ENCODE assay signal across 1 cellular context in genomic region chr5:107289030-107289714, GRCh38.
TF ChIP-seq lines count a peak whose summit lies in the region.

No MANE protein-coding gene starts in this region.

TF ChIP-seq in GM12878, 131 proteins besides CTCF, POLR2A, EP300 and RAD21 (continued from another document and continues in another):
- peak; percentile 95 for TF ChIP-seq CUX1 (IDR thresholded peaks at IDR 0.05; ENCODE audit: insufficient replicate concordance, low read depth, low read length)
- no peak for TF ChIP-seq BCLAF1 (IDR thresholded peaks at IDR 0.05)
- TF ChIP-seq RELA (IDR thresholded peaks at IDR 0.05; ENCODE audit: borderline replicate concordance, partially characterized antibody), result no peak
- no peak for TF ChIP-seq ZNF384 (IDR thresholded peaks at IDR 0.05; ENCODE audit: borderline replicate concordance, low read depth, low read length)
- peak; percentile 71; the same call in 1 of the 2 replicates for TF ChIP-seq SPI1 (IDR thresholded peaks at IDR 0.05; ENCODE audit: borderline replicate concordance, insufficient read depth, low read depth, low read length)
- peak; percentile 93 for TF ChIP-seq IRF4 (IDR thresholded peaks at IDR 0.05; ENCODE audit: low read depth, low read length)
- TF ChIP-seq YY1 (IDR thresholded peaks at IDR 0.05; ENCODE audit: low read depth, low read length), result no peak
- TF ChIP-seq IKZF1 (conservative IDR thresholded peaks at IDR 0.05), result peak; percentile 92
- no peak for TF ChIP-seq TARDBP (IDR thresholded peaks at IDR 0.05; ENCODE audit: borderline replicate concordance)
- TF ChIP-seq HDAC2 (IDR thresholded peaks at IDR 0.05), result no peak
- no peak for TF ChIP-seq ZNF592 (IDR thresholded peaks at IDR 0.05)
- TF ChIP-seq TBL1XR1 (IDR thresholded peaks at IDR 0.05; ENCODE audit: low read depth, low read length), result peak; percentile 88
- peak; percentile 70 for TF ChIP-seq MEF2B (IDR thresholded peaks at IDR 0.05; ENCODE audit: partially characterized antibody, poor library complexity, severe bottlenecking)
- 0 out of 2 replicates have a peak, but pooled peaks have one; percentile 18 for TF ChIP-seq CBX5 (IDR thresholded peaks at IDR 0.05; ENCODE audit: low read depth)
- no peak for TF ChIP-seq ZBTB33 (IDR thresholded peaks at IDR 0.05)
- TF ChIP-seq HDAC6 (IDR thresholded peaks at IDR 0.05; ENCODE audit: unreplicated experiment), result no peak
- peak; percentile 74; the same call in 1 of the 2 replicates for TF ChIP-seq NBN (IDR thresholded peaks at IDR 0.05)
- TF ChIP-seq MYC (IDR thresholded peaks at IDR 0.05; ENCODE audit: insufficient read depth, insufficient read length, insufficient replicate concordance, low read length, severe bottlenecking), result no peak
- 0 out of 2 replicates have a peak, but pooled peaks have one; percentile 13 for TF ChIP-seq TCF12 (IDR thresholded peaks at IDR 0.05; ENCODE audit: low read depth, low read length)
- no peak for TF ChIP-seq ELK1 (IDR thresholded peaks at IDR 0.05; ENCODE audit: low read depth, low read length)
- no peak; the same call in 1 of the 2 replicates for TF ChIP-seq SMC3 (IDR thresholded peaks at IDR 0.05; ENCODE audit: borderline replicate concordance, low read length)
- TF ChIP-seq POU2F2 (IDR thresholded peaks at IDR 0.05; ENCODE audit: borderline replicate concordance, low read depth, low read length), result peak; percentile 76; the same call in 2 of the 3 replicates
- peak; percentile 63; the same call in 1 of the 2 replicates for TF ChIP-seq MEF2A (IDR thresholded peaks at IDR 0.05; ENCODE audit: insufficient read depth, low read depth, low read length)
- peak; percentile 81 for TF ChIP-seq RAD51 (IDR thresholded peaks at IDR 0.05)
- TF ChIP-seq CBX3 (IDR thresholded peaks at IDR 0.05; ENCODE audit: borderline replicate concordance, low read depth), result no peak
- TF ChIP-seq ATF2 (IDR thresholded peaks at IDR 0.05; ENCODE audit: low read length), result peak; percentile 93
- peak; percentile 69 for TF ChIP-seq BCL3 (IDR thresholded peaks at IDR 0.05; ENCODE audit: borderline replicate concordance, insufficient read depth, low read depth, low read length, poor library complexity, severe bottlenecking)
- no peak for TF ChIP-seq SMAD5 (IDR thresholded peaks at IDR 0.05; ENCODE audit: low read depth)
- TF ChIP-seq MYB (IDR thresholded peaks at IDR 0.05; ENCODE audit: borderline replicate concordance, low read depth, low read length), result peak; percentile 48; the same call in 1 of the 2 replicates
- no peak for TF ChIP-seq ZBTB11 (CRISPR knock-in tag; IDR thresholded peaks at IDR 0.05)
